ENCODE assay signal across 8 cellular contexts in genomic region chr15:83064859-83065258, GRCh38. TPM values are rescaled to one million over a fixed set of nuclear protein-coding genes. Genes with fewer than 3 reads are reported as not detected.
DNase-seq lines count a peak whose midpoint lies in the region; ATAC-seq and TF ChIP-seq lines count a peak whose summit lies in the region.

No MANE protein-coding gene starts in this region.

- peak; percentile 5 for DNase-seq in NCI-H2227 (lab: John Stamatoyannopoulos, UW; ENCODE audit: unreplicated experiment)
- DNase-seq in NCI-H2227 treated with DMSO at 0.1 percent for 48 hours (lab: John Stamatoyannopoulos, UW), result no peak
- no peak for DNase-seq in Panc1 (ENCODE audit: low read depth, low spot score)
- no peak for DNase-seq in epithelial cell of proximal tubule (ENCODE audit: low read depth)
- DNase-seq in NCI-H187 treated with DMSO at 0.1 percent for 48 hours (lab: John Stamatoyannopoulos, UW), result no peak
- DNase-seq in GM10248 (ENCODE audit: extremely low spot score), result no peak

- H3K9ac ChIP-seq in skeletal muscle tissue (ENCODE audit: low read depth in 1 of 3, low read length in 3 of 3), result peak overlapping the region; percentile 34 to 95 (median 93)

- H3K27ac ChIP-seq in Panc1 (ENCODE audit: low read length) (peak overlapping the region; percentile 94; the same call in 1 of the 2 replicates), skeletal muscle tissue (ENCODE audit: low read depth, low read length) (peak overlapping the region; percentile 97)

- in situ Hi-C loops in Panc1 (cut with HindIII; ENCODE audit: low pct_unique_long_range_greater_than_20kb, low sequenced_read_pairs), result no loop called here

- TF ChIP-seq CTCF in Panc1 (IDR thresholded peaks at IDR 0.05), result no peak
- TF ChIP-seq CTCF in epithelial cell of proximal tubule (conservative IDR thresholded peaks at IDR 0.05; ENCODE audit: low read depth, low read length), result no peak
- TF ChIP-seq CTCF in GM10248 (IDR thresholded peaks at IDR 0.05; ENCODE audit: control extremely low read depth, extremely low read depth, low read depth, missing control alignments), result no peak

- CTCF ChIA-PET in Panc1 (lab: Charles Lee) (no interaction called here), GM10248 (lab: Yijun Ruan, JAX) (interaction anchor here (1.0 to 1.2 kb wide), 3 partner anchors 8 to 53 kb away, joined by 3 read pairs; partner anchors contain the start of gene C15orf40)

- H3K9me3 ChIP-seq in Panc1 (ENCODE audit: control insufficient read depth, insufficient read depth, low read depth, low read length), result no peaks in the 10 kb centered on the region
- H3K9me3 ChIP-seq in skeletal muscle tissue (ENCODE audit: control insufficient read depth in 3 of 3, low read length in 3 of 3), result no peaks in the 10 kb centered on the region

- peak overlapping the region; percentile 83 to 94; a peak in 3 of 4 replicates for H3K4me3 ChIP-seq in Panc1 (ENCODE audit: low read depth in 2 of 2, low read length in 2 of 2)
- peak overlapping the region; percentile 86 for H3K4me3 ChIP-seq in epithelial cell of proximal tubule (ENCODE audit: low read depth, low read length)
- H3K4me3 ChIP-seq in skeletal muscle tissue (ENCODE audit: low read length in 3 of 3), result peak overlapping the region; percentile 75 to 98 (median 87)

- H3K4me1 ChIP-seq in Panc1 (ENCODE audit: control insufficient read depth, insufficient read depth, low read length) (peaks cover 49% of the 10 kb centered on the region), skeletal muscle tissue (ENCODE audit: control insufficient read depth in 3 of 3, insufficient read depth in 3 of 3, low read length in 3 of 3) (peaks cover 20 to 43% (median 41%) of the 10 kb centered on the region in 3 donors)

- ATAC-seq in Panc1 (no peak), HG03439 (IDR thresholded peaks at IDR 0.05; ENCODE audit: unreplicated experiment) (no peak)

- no peaks in the 10 kb centered on the region for H3K27me3 ChIP-seq in Panc1 (ENCODE audit: control insufficient read depth, insufficient read depth, low read length)
- H3K27me3 ChIP-seq in skeletal muscle tissue (ENCODE audit: control insufficient read depth in 3 of 3, insufficient read depth in 3 of 3, low read length in 3 of 3), result no peaks in the 10 kb centered on the region

- POLR2A ChIA-PET in Panc1 (lab: Charles Lee), result no interaction called here
- POLR2A ChIA-PET in GM10248 (lab: Yijun Ruan, JAX), result no interaction called here

- H3K36me3 ChIP-seq in Panc1 (ENCODE audit: control insufficient read depth, insufficient read depth, low read length), result peaks cover 10% of the 10 kb centered on the region
- H3K36me3 ChIP-seq in skeletal muscle tissue (ENCODE audit: control insufficient read depth in 3 of 3, insufficient read depth in 3 of 3, low read length in 3 of 3), result peaks cover 0 to 4% (median 3%) of the 10 kb centered on the region in 3 donors

- BruUV-seq in Panc1 (replicated peaks; lab: Mats Ljungman, UMichigan), result TSS peak; percentile 67

- intact Hi-C loops in Panc1 (cut with micrococcal nuclease; ENCODE audit: unreplicated experiment), result no loop called here

RNA-seq across cellular contexts. Expression of gene BTBD1, which starts 2.2 kb away (rescaled TPM):
- total RNA-seq in Panc1 (2021; ENCODE audit: unreplicated experiment) (88.4 TPM), epithelial cell of proximal tubule (47.6 and 62.1 TPM in 2 replicates), skeletal muscle tissue (99.7 TPM)
- 42.3 TPM for polyA plus RNA-seq in Panc1 (2012; ENCODE audit: insufficient read length)

RNA-seq across cellular contexts. Expression of gene TM6SF1, which starts 42.6 kb away (rescaled TPM):
- total RNA-seq in Panc1 (2021; ENCODE audit: unreplicated experiment) (0.69 TPM), epithelial cell of proximal tubule (0.81 and 2.0 TPM in 2 replicates), skeletal muscle tissue (28.7 TPM)
- polyA plus RNA-seq in Panc1 (2012; ENCODE audit: insufficient read length), result 0.30 TPM

RNA-seq across cellular contexts. Expression of gene C15orf40, which starts 53.4 kb away (rescaled TPM):
- total RNA-seq in Panc1 (2021; ENCODE audit: unreplicated experiment) (21.1 TPM), epithelial cell of proximal tubule (19.2 and 20.2 TPM in 2 replicates), skeletal muscle tissue (18.3 TPM)
- polyA plus RNA-seq in Panc1 (2012; ENCODE audit: insufficient read length), result 25.6 TPM

Comparison
In these comparisons a context has a peak if more than half of its experiments do, and no peak if none do; other contexts are left out.
1. RNA of gene TM6SF1, which starts 42.6 kb away (total RNA-seq): 28.7 TPM in skeletal muscle tissue (single experiment); 0.81 to 2.0 TPM in epithelial cell of proximal tubule and 0.69 TPM in Panc1 (single experiment); every median in the first group is over 10 times any median in the second.
2. Peak in every context shown above with its lines, with median percentiles within 50 percentile points of each other: H3K4me3 ChIP-seq.